In the genomic region with DNA sequence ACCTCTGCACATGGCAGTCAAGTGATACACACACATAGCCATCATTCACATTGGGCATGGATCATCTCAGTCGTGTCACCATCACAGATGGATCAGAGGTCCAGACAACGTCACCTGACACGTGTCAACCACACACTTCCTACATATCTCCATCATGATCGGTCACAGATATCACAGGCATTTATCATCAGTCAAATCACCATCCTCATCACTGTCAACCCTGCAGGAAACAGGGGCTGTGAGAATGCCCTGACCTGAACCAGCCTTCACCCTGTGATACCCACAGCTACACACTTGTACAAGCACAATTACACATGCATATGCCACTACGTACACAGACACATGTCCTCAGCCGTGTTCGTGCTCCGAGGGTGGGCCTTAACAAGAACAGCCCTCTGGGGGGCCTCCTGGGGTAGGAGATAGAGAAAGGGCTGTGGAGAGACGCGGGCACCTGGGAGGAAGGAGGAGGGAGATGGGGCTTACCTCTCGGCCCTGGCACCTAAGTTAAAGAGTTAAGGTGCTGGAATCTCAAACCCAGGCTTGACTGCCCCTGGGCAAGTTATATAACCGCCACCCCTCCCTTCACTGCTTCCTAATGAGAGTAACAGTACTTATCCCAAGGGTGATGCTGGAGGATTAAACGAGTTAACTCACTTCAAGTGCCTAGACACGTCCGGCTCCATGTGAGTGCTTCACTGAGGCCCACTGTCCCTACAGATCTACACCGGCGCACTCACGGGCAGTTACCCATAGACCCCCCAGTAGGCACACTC, we compare ENCODE assay signal across 8 cellular contexts. TPM values are rescaled to one million over a fixed set of nuclear protein-coding genes. Genes with fewer than 3 reads are reported as not detected.
DNase-seq lines count a peak whose midpoint lies in the region; ATAC-seq and TF ChIP-seq lines count a peak whose summit lies in the region.

No MANE protein-coding gene starts in this region.

- no CpG with 5 or more reads among the region's 18 CpGs for WGBS in mesendoderm (ENCODE audit: extremely low coverage, insufficient coverage, low lambda C conversion rate)

- peak overlapping the region; percentile 100 for H3K4me2 ChIP-seq in PC-9
- peak overlapping the region; percentile 91 for H3K4me2 ChIP-seq in mesendoderm (ENCODE audit: low read length)

- H3K23ac ChIP-seq in mesendoderm (ENCODE audit: low read length) = no peak overlapping the region

- H2AK5ac ChIP-seq in mesendoderm (ENCODE audit: low read length) = peak overlapping the region; percentile 19

- DNase-seq in PC-9 = no peak
- peak; percentile 89 for DNase-seq in chondrocyte (ENCODE audit: low spot score)
- peak; percentile 33 for DNase-seq in mesendoderm
- DNase-seq in superior temporal gyrus (ENCODE audit: extremely low spot score) = no peak
- no peak for DNase-seq in NCI-H1436 (lab: John Stamatoyannopoulos, UW)

- H3K79me2 ChIP-seq in PC-9 (ENCODE audit: low read depth) (0 out of 2 replicates have a peak, but pooled peaks cover 10% of the 10 kb centered on the region), mesendoderm (ENCODE audit: control insufficient read depth, insufficient read depth, low read length) (peaks cover 18% of the 10 kb centered on the region)

- peaks cover 14% of the 10 kb centered on the region for H3K36me3 Mint-ChIP-seq in chondrocyte (ENCODE audit: low read depth)

- peak overlapping the region; percentile 90 for H3K4me3 ChIP-seq in PC-9
- peak overlapping the region; percentile 88 for H3K4me3 ChIP-seq in mesendoderm (ENCODE audit: low read length)

- H3K36me3 ChIP-seq in PC-9 (ENCODE audit: low read depth) (no peaks in the 10 kb centered on the region), mesendoderm (ENCODE audit: control insufficient read depth, insufficient read depth, low read length) (no peaks in the 10 kb centered on the region)

- no peaks in the 10 kb centered on the region for H3K9me3 ChIP-seq in PC-9 (ENCODE audit: insufficient read depth, low read depth)

- H3K4me1 Mint-ChIP-seq in chondrocyte (ENCODE audit: low read depth) = peaks cover 45% of the 10 kb centered on the region

- H3K56ac ChIP-seq in mesendoderm (ENCODE audit: low read length) = peak overlapping the region; percentile 100

- peaks cover 9% of the 10 kb centered on the region; the same call in 1 of the 2 replicates for H3K4me1 ChIP-seq in PC-9 (replicated peaks; ENCODE audit: insufficient read depth)
- H3K4me1 ChIP-seq in mesendoderm (ENCODE audit: control insufficient read depth, low read depth, low read length) = peaks cover 8% of the 10 kb centered on the region

- no peaks in the 10 kb centered on the region for H3F3A ChIP-seq in PC-9 (ENCODE audit: insufficient read depth, low read depth)

- H2BK15ac ChIP-seq in mesendoderm (replicated peaks; ENCODE audit: low read depth) = no peak overlapping the region

- POLR2A ChIA-PET in PC-9 (lab: Charles Lee; ENCODE audit: unreplicated experiment) = interaction anchor here (0.5 to 0.7 kb wide), 4 partner anchors 12 to 401 kb away, joined by 3 to 5 read pairs (median 3); no protein-coding TSS in a partner anchor

- H3K18ac ChIP-seq in mesendoderm (ENCODE audit: low read length) = peak overlapping the region; percentile 95

- TSS peak; percentile 54 for BruUV-seq in PC-9 (replicated peaks; lab: Mats Ljungman, UMichigan)

- H2AFZ ChIP-seq in PC-9 = peak overlapping the region; percentile 89

- no peak overlapping the region for H4K8ac ChIP-seq in mesendoderm (ENCODE audit: low read depth, low read length)

- no peaks in the 10 kb centered on the region for H4K20me1 ChIP-seq in PC-9 (ENCODE audit: insufficient read depth)

- H3K27ac Mint-ChIP-seq in chondrocyte (ENCODE audit: unreplicated experiment) = peak overlapping the region; percentile 98

- H3K27ac ChIP-seq in PC-9 (no peak overlapping the region), mesendoderm (ENCODE audit: low read depth, low read length) (peak overlapping the region; percentile 76)

- H4K5ac ChIP-seq in mesendoderm (ENCODE audit: low read length) = no peak overlapping the region

- H3K9ac ChIP-seq in mesendoderm (ENCODE audit: low read length) = peak overlapping the region; percentile 96

- intact Hi-C loops in PC-9 (cut with micrococcal nuclease; ENCODE audit: unreplicated experiment) = no loop called here

- no peaks in the 10 kb centered on the region for H3K27me3 ChIP-seq in PC-9 (ENCODE audit: insufficient read depth, low read depth)
- H3K27me3 ChIP-seq in mesendoderm (ENCODE audit: insufficient read depth, low read length, poor library complexity) = no peaks in the 10 kb centered on the region

- H3K9me3 Mint-ChIP-seq in chondrocyte (ENCODE audit: low read depth) = no peaks in the 10 kb centered on the region

- H3K27me3 Mint-ChIP-seq in chondrocyte (ENCODE audit: low read depth) = no peaks in the 10 kb centered on the region

- H3K79me1 ChIP-seq in mesendoderm (ENCODE audit: low read length) = peaks cover 24% of the 10 kb centered on the region

- H3K9me2 ChIP-seq in PC-9 (ENCODE audit: insufficient read depth) = no peaks in the 10 kb centered on the region

- ATAC-seq in GM21576 (IDR thresholded peaks at IDR 0.05; ENCODE audit: unreplicated experiment) (peak; percentile 4), GM19328 (IDR thresholded peaks at IDR 0.05; ENCODE audit: unreplicated experiment) (no peak), GM19395 (IDR thresholded peaks at IDR 0.05; ENCODE audit: unreplicated experiment) (no peak)

- H3K4me3 Mint-ChIP-seq in chondrocyte (ENCODE audit: unreplicated experiment) = peak overlapping the region; percentile 100

- H2BK120ac ChIP-seq in mesendoderm (ENCODE audit: low read depth, low read length) = no peak overlapping the region

- peak overlapping the region; percentile 90 for H3K4ac ChIP-seq in mesendoderm (ENCODE audit: low read depth, low read length)

- CTCF ChIA-PET in PC-9 (lab: Charles Lee) = no interaction called here

- TF ChIP-seq CTCF in PC-9 (conservative IDR thresholded peaks at IDR 0.05) (no peak), chondrocyte (IDR thresholded peaks at IDR 0.05) (no peak)

- no peak overlapping the region for H2BK5ac ChIP-seq in mesendoderm (ENCODE audit: low read length)

RNA-seq across cellular contexts. Expression of a gene that starts 1.1 kb away (rescaled TPM):
- total RNA-seq in PC-9 (2021) = 24.2 and 27.0 TPM in 2 replicates
- total RNA-seq in chondrocyte = 117 to 138 TPM (median 132 TPM) in 3 replicates
- 19.6 TPM for polyA plus RNA-seq in mesendoderm (2013, experiment 1 of 2)
- polyA plus RNA-seq in mesendoderm (2013, experiment 2 of 2) = 17.4 TPM

RNA-seq across cellular contexts. Expression of a gene that starts 12.9 kb away (rescaled TPM):
- total RNA-seq in PC-9 (2021) = not detected in 2 replicates
- not detected in 3 replicates for total RNA-seq in chondrocyte
- polyA plus RNA-seq in mesendoderm (2013, experiment 1 of 2) = 2.8 TPM
- 3.8 TPM for polyA plus RNA-seq in mesendoderm (2013, experiment 2 of 2)

RNA-seq across cellular contexts. Expression of a gene that starts 23.4 kb away (rescaled TPM):
- total RNA-seq in PC-9 (2021) (10.0 and 11.9 TPM in 2 replicates), chondrocyte (35.8 to 43.1 TPM (median 38.2 TPM) in 3 replicates)
- 8.5 TPM for polyA plus RNA-seq in mesendoderm (2013, experiment 1 of 2)
- 7.3 TPM for polyA plus RNA-seq in mesendoderm (2013, experiment 2 of 2)

RNA-seq across cellular contexts. Expression of a gene that starts 30.7 kb away (rescaled TPM):
- total RNA-seq in PC-9 (2021) (39.5 and 56.2 TPM in 2 replicates), chondrocyte (30.1 to 43.2 TPM (median 33.9 TPM) in 3 replicates)
- 60.4 TPM for polyA plus RNA-seq in mesendoderm (2013, experiment 1 of 2)
- polyA plus RNA-seq in mesendoderm (2013, experiment 2 of 2) = 58.4 TPM

RNA-seq across cellular contexts. Expression of a gene that starts 31.9 kb away (rescaled TPM):
- not detected in 2 replicates for total RNA-seq in PC-9 (2021)
- not detected in 3 replicates for total RNA-seq in chondrocyte
- polyA plus RNA-seq in mesendoderm (2013, experiment 1 of 2) = not detected
- not detected for polyA plus RNA-seq in mesendoderm (2013, experiment 2 of 2)

Comparison
In these comparisons a context has a peak if more than half of its experiments do, and no peak if none do; other contexts are left out.
1. DNase-seq: peak in chondrocyte (single experiment) and mesendoderm (single experiment); none in PC-9 (0 of 2), superior temporal gyrus (single experiment) and NCI-H1436 (single experiment).